In genomic region chr4:164997324-164997723, GRCh38 we compare ENCODE assay signal across 11 cellular contexts. TPM values are rescaled to one million over a fixed set of nuclear protein-coding genes. Genes with fewer than 3 reads are reported as not detected.
DNase-seq lines count a peak whose midpoint lies in the region; ATAC-seq and TF ChIP-seq lines count a peak whose summit lies in the region.
"Had no signal": no experiment of that assay in that cellular context is flagged by ENCODE, and none has a peak within 500 bp of the region (broad histone marks: within the 10 kb centered on the region; RNA-seq: fewer than 3 reads in every experiment).

No MANE protein-coding gene starts in this region.

- H3K27ac ChIP-seq in layer of hippocampus (ENCODE audit: low read depth, low read length): peak overlapping the region; percentile 73

- in situ Hi-C loops in SK-MEL-5 (cut with HindIII; ENCODE audit: low pct_unique_long_range_greater_than_20kb, low sequenced_read_pairs): no loop called here

- ATAC-seq in HG03175 (IDR thresholded peaks at IDR 0.05; ENCODE audit: unreplicated experiment) (no peak), omental fat pad (ENCODE audit: low FRiP score) (no peak)
- ATAC-seq: naive thymus-derived CD8-positive, alpha-beta T cell had no signal

- DNase-seq in GM10266 (ENCODE audit: extremely low spot score) (no peak), HS-5 (ENCODE audit: low read depth) (peak; percentile 4), SK-MEL-5 (ENCODE audit: low read depth, low spot score) (peak; percentile 60), retina (no peak), NCI-H2081 treated with DMSO at 0.1 percent for 48 hours (lab: John Stamatoyannopoulos, UW) (no peak), omental fat pad (ENCODE audit: low spot score) (no peak)
- DNase-seq: activated B cell treated with CpG ODN at 0.5 μM for 24 hours; naive thymus-derived CD8-positive, alpha-beta T cell had no signal

- TF ChIP-seq CTCF in GM10266 (IDR thresholded peaks at IDR 0.05; ENCODE audit: control insufficient read depth, insufficient read depth, low read depth, missing control alignments): peak; percentile 27
- no peak for TF ChIP-seq CTCF in omental fat pad (IDR thresholded peaks at IDR 0.05)

- no peaks in the 10 kb centered on the region for H3K27me3 ChIP-seq in layer of hippocampus (ENCODE audit: control insufficient read depth, insufficient read depth, low read length)

RNA-seq across cellular contexts. Expression of gene TRIM61, which starts 19.9 kb away (rescaled TPM):
- total RNA-seq in SK-MEL-5 (2014; rRNA removed; shearing (Covaris generic)): not detected in 2 replicates
- not detected in 2 replicates for polyA plus RNA-seq in SK-MEL-5 (2015; cell fraction: cytosol; rRNA removed)
- not detected in 2 replicates for polyA plus RNA-seq in SK-MEL-5 (2015; cell fraction: nucleus; rRNA removed)
- total RNA-seq in omental fat pad: 1 to 10 TPM in 1 of 4 donors, under 1 TPM in 2, not detected in 1; 0.93 to 1.4 (median 0.94) TPM

RNA-seq across cellular contexts. Expression of gene TRIM60, which starts 34.5 kb away (rescaled TPM):
- total RNA-seq in SK-MEL-5 (2014; rRNA removed; shearing (Covaris generic)): not detected in 2 replicates
- not detected in 2 replicates for polyA plus RNA-seq in SK-MEL-5 (2015; cell fraction: cytosol; rRNA removed)
- not detected in 2 replicates for polyA plus RNA-seq in SK-MEL-5 (2015; cell fraction: nucleus; rRNA removed)
- total RNA-seq in omental fat pad: not detected
- total RNA-seq: activated B cell treated with CpG ODN at 0.5 μM for 24 hours; naive thymus-derived CD8-positive, alpha-beta T cell had no signal
- polyA plus RNA-seq: adipose tissue; naive thymus-derived CD8-positive, alpha-beta T cell had no signal

RNA-seq across cellular contexts. Expression of gene TRIM75, which starts 56.3 kb away (rescaled TPM):
- not detected in 2 replicates for total RNA-seq in SK-MEL-5 (2014; rRNA removed; shearing (Covaris generic))
- polyA plus RNA-seq in SK-MEL-5 (2015; cell fraction: cytosol; rRNA removed): not detected in 2 replicates
- polyA plus RNA-seq in SK-MEL-5 (2015; cell fraction: nucleus; rRNA removed): not detected in 2 replicates
- total RNA-seq in omental fat pad: not detected
- total RNA-seq: activated B cell treated with CpG ODN at 0.5 μM for 24 hours; naive thymus-derived CD8-positive, alpha-beta T cell had no signal
- polyA plus RNA-seq: adipose tissue; naive thymus-derived CD8-positive, alpha-beta T cell had no signal

Comparison
In these comparisons a context has a peak if more than half of its experiments do, and no peak if none do; other contexts are left out.
1. DNase-seq: peak in HS-5 (single experiment) and SK-MEL-5 (single experiment); none in GM10266 (single experiment), retina (single experiment), NCI-H2081 treated with DMSO at 0.1 percent for 48 hours (single experiment) and omental fat pad (single experiment).